8 cellular contexts compared by ENCODE assay signal in the genomic region with DNA sequence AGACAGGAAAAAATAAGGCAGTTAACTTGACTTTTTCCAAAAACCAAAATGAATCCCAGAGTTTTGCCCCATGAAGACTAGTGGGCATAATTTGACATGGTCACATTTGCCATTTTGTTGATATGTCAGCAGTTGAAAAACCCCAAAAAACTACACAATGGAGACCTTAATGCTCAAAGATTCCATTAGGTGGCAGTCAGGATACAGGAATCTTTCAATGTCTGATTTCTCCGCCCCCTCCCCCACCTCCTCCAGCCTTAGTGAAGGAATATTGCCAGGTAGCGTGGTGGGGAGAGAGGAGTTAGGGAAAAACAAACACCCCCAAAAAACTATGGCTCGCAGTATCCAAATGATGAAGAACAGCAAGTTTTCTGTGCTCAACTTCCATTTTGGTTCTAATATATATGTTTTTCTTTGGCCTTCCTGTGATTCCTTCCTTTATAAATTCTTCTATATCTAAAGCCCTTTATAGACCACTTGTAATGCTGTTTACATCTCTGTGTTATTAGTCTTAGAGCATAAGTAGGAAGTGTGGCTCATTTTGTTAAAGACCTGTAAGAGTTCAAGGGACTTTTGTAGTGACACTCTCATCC. TPM values are rescaled to one million over a fixed set of nuclear protein-coding genes. Genes with fewer than 3 reads are reported as not detected.
DNase-seq lines count a peak whose midpoint lies in the region; ATAC-seq and TF ChIP-seq lines count a peak whose summit lies in the region.

No MANE protein-coding gene starts in this region.

- ATAC-seq in GM21423 (IDR thresholded peaks at IDR 0.05; ENCODE audit: unreplicated experiment) (peak; percentile 63), GM21447 (IDR thresholded peaks at IDR 0.05; ENCODE audit: unreplicated experiment) (no peak), GM18873 (IDR thresholded peaks at IDR 0.05; ENCODE audit: low FRiP score, unreplicated experiment) (no peak)

- H3K4me1 ChIP-seq in fibroblast of lung (ENCODE audit: control insufficient read depth, extremely low read depth, insufficient read depth, low read length) (no peaks in the 10 kb centered on the region), neuronal stem cell (ENCODE audit: control insufficient read depth in 2 of 2, insufficient read depth in 1 of 2, low read depth in 1 of 2, low read length in 2 of 2) (peaks cover 0 to 2% of the 10 kb centered on the region in 2 donors)

- H3K4ac ChIP-seq in neuronal stem cell (ENCODE audit: low read length) = no peak overlapping the region

- H2BK12ac ChIP-seq in neuronal stem cell (ENCODE audit: low read length) = no peak overlapping the region

- H3K4me3 ChIP-seq in fibroblast of lung (replicated peaks in 1 of 4; ENCODE audit: control extremely low read depth in 1 of 4, insufficient read depth in 1 of 4, low read depth in 3 of 4, low read length in 4 of 4) (no peak overlapping the region), neuronal stem cell (ENCODE audit: low read length in 2 of 2) (no peak overlapping the region)

- H3K4me3 Mint-ChIP-seq in activated CD4-positive, alpha-beta T cell treated with anti-CD3 and anti-CD28 coated beads, Interleukin-2, amount 10 ng/mL, durations not matched to agents 7 days and 5 days = no peak overlapping the region

- H3K79me1 ChIP-seq in neuronal stem cell (ENCODE audit: low read depth, low read length) = no peaks in the 10 kb centered on the region

- H2AFZ ChIP-seq in fibroblast of lung (ENCODE audit: low read length) (no peak overlapping the region), neuronal stem cell (ENCODE audit: low read length) (peak overlapping the region; percentile 42)

- no peaks in the 10 kb centered on the region for H3K27me3 ChIP-seq in fibroblast of lung (ENCODE audit: control insufficient read depth, insufficient read depth, low read length)
- peaks cover 0 to 4% (median 0%) of the 10 kb centered on the region in 3 experiments for H3K27me3 ChIP-seq in neuronal stem cell (ENCODE audit: control insufficient read depth in 3 of 3, insufficient read depth in 3 of 3, low read depth in 1 of 3, low read length in 3 of 3)

- H3K27ac ChIP-seq in fibroblast of lung (ENCODE audit: insufficient read depth, low read length) = no peak overlapping the region
- H3K27ac ChIP-seq in neuronal stem cell (replicated peaks; ENCODE audit: low read length) = no peak overlapping the region

- H3K18ac ChIP-seq in neuronal stem cell (ENCODE audit: low read length) = no peak overlapping the region

- peaks cover 13% of the 10 kb centered on the region for H3K27me3 Mint-ChIP-seq in activated CD4-positive, alpha-beta T cell treated with anti-CD3 and anti-CD28 coated beads, Interleukin-2, amount 10 ng/mL, durations not matched to agents 7 days and 5 days

- POLR2A ChIA-PET in activated CD4-positive, alpha-beta T cell treated with anti-CD3 and anti-CD28 coated beads, Interleukin-2, amount 10 ng/mL, durations not matched to agents 7 days and 5 days (lab: Charles Lee) = no interaction called here

- no peak overlapping the region for H3K14ac ChIP-seq in neuronal stem cell (ENCODE audit: low read length)

- CTCF ChIA-PET in activated CD4-positive, alpha-beta T cell treated with anti-CD3 and anti-CD28 coated beads, Interleukin-2, amount 10 ng/mL, durations not matched to agents 7 days and 5 days (lab: Charles Lee) = interaction anchor here (1.2 to 1.6 kb wide), 4 partner anchors 14 to 44 kb away, joined by 4 to 5 read pairs (median 4); no protein-coding TSS in a partner anchor

- H3K23ac ChIP-seq in neuronal stem cell (ENCODE audit: low read depth, low read length, poor library complexity) = no peak overlapping the region

- H2AK5ac ChIP-seq in neuronal stem cell (ENCODE audit: low read depth, low read length) = no peak overlapping the region

- TF ChIP-seq CTCF in fibroblast of lung (conservative IDR thresholded peaks at IDR 0.05 in 1 of 2, IDR thresholded peaks at IDR 0.05 in 1 of 2; ENCODE audit: low read depth in 1 of 2, low read length in 2 of 2) = peak; percentile 59 to 72

- WGBS in neuronal stem cell (ENCODE audit: extremely low coverage in 2 of 2, insufficient read length in 2 of 2, insufficient replicate concordance in 1 of 2), 2 donors = no CpG with 5 or more reads among the region's 3 CpGs

- H2BK120ac ChIP-seq in neuronal stem cell (ENCODE audit: low read depth, low read length) = no peak overlapping the region

- no peaks in the 10 kb centered on the region for H3K36me3 ChIP-seq in fibroblast of lung (ENCODE audit: control insufficient read depth, insufficient read depth, low read length)
- no peaks in the 10 kb centered on the region for H3K36me3 ChIP-seq in neuronal stem cell (replicated peaks in 1 of 2; ENCODE audit: control insufficient read depth in 2 of 2, insufficient read depth in 2 of 2, low read length in 2 of 2)

- no peaks in the 10 kb centered on the region for H4K20me1 ChIP-seq in fibroblast of lung (ENCODE audit: control insufficient read depth, extremely low read depth, insufficient read depth, low read length)

- no peak overlapping the region for H2BK15ac ChIP-seq in neuronal stem cell (ENCODE audit: low read length)

- H2BK5ac ChIP-seq in neuronal stem cell (ENCODE audit: low read length) = no peak overlapping the region

- no peak overlapping the region for H4K91ac ChIP-seq in neuronal stem cell (ENCODE audit: low read depth, low read length, poor library complexity)

- no peaks in the 10 kb centered on the region for H3K36me3 Mint-ChIP-seq in activated CD4-positive, alpha-beta T cell treated with anti-CD3 and anti-CD28 coated beads, Interleukin-2, amount 10 ng/mL, durations not matched to agents 7 days and 5 days (ENCODE audit: low read depth)

- H3K9me3 ChIP-seq in fibroblast of lung (ENCODE audit: control insufficient read depth, insufficient read depth, low read depth, low read length) (no peaks in the 10 kb centered on the region), neuronal stem cell (replicated peaks in 1 of 2; ENCODE audit: control insufficient read depth in 2 of 2, insufficient read depth in 1 of 2, low read depth in 1 of 2, low read length in 2 of 2) (no peaks in the 10 kb centered on the region)

- H3K4me1 Mint-ChIP-seq in activated CD4-positive, alpha-beta T cell treated with anti-CD3 and anti-CD28 coated beads, Interleukin-2, amount 10 ng/mL, durations not matched to agents 7 days and 5 days = peaks cover 16% of the 10 kb centered on the region

- H3K4me2 ChIP-seq in fibroblast of lung (ENCODE audit: extremely low read depth, insufficient read depth, low read length) (no peak overlapping the region), neuronal stem cell (ENCODE audit: insufficient read depth, low read length, poor library complexity, severe bottlenecking) (no peak overlapping the region)

- no peaks in the 10 kb centered on the region for H3K9me3 Mint-ChIP-seq in activated CD4-positive, alpha-beta T cell treated with anti-CD3 and anti-CD28 coated beads, Interleukin-2, amount 10 ng/mL, durations not matched to agents 7 days and 5 days

- in situ Hi-C loops in Caki2 (cut with HindIII; ENCODE audit: low pct_unique_long_range_greater_than_20kb, low sequenced_read_pairs) = no loop called here

- peak; percentile 59 for DNase-seq in Caki2 (ENCODE audit: low read depth)
- DNase-seq in NCI-H2081 treated with DMSO at 0.1 percent for 48 hours (lab: John Stamatoyannopoulos, UW) = peak; percentile 15
- DNase-seq in activated CD4-positive, alpha-beta T cell treated with anti-CD3 and anti-CD28 coated beads, Interleukin-2, amount 10 ng/mL, durations not matched to agents 7 days and 5 days = peak; percentile 44
- DNase-seq in fibroblast of lung (ENCODE audit: low read depth in 2 of 2) = peak; percentile 45 to 74
- DNase-seq in neuronal stem cell (ENCODE audit: low spot score) = peak; percentile 59

- no peak overlapping the region for H3K9ac ChIP-seq in fibroblast of lung (ENCODE audit: insufficient read depth, low read length)
- H3K9ac ChIP-seq in neuronal stem cell (ENCODE audit: low read depth, low read length, poor library complexity) = no peak overlapping the region

- no peaks in the 10 kb centered on the region for H3K79me2 ChIP-seq in fibroblast of lung (ENCODE audit: control insufficient read depth, insufficient read depth, low read length)

- H4K8ac ChIP-seq in neuronal stem cell (ENCODE audit: low read depth, low read length) = no peak overlapping the region

- H3K27ac Mint-ChIP-seq in activated CD4-positive, alpha-beta T cell treated with anti-CD3 and anti-CD28 coated beads, Interleukin-2, amount 10 ng/mL, durations not matched to agents 7 days and 5 days = no peak overlapping the region

RNA-seq across cellular contexts. Expression of a gene that starts 6.7 kb away (rescaled TPM):
- total RNA-seq in Caki2 (2014; rRNA removed; shearing (Covaris generic); ENCODE audit: low replicate concordance) = 2.2 and 7.5 TPM in 2 replicates
- 10 to 100 TPM; 36.3 to 44.2 TPM for total RNA-seq in activated CD4-positive, alpha-beta T cell treated with anti-CD3 and anti-CD28 coated beads, Interleukin-2, amount 10 ng/mL, durations not matched to agents 7 days and 5 days
- 7.2 and 8.9 TPM in 2 replicates for total RNA-seq in fibroblast of lung
- 17.6 and 19.4 TPM in 2 replicates for polyA plus RNA-seq in fibroblast of lung
- 20.4 and 21.3 TPM in 2 replicates for polyA plus RNA-seq in fibroblast of lung (2012)
- polyA minus RNA-seq in fibroblast of lung (ENCODE audit: low replicate concordance) = 0.08 and 4.2 TPM in 2 replicates
- polyA plus RNA-seq in neuronal stem cell (2013, experiment 1 of 2) = 35.7 TPM
- polyA plus RNA-seq in neuronal stem cell (2013, experiment 2 of 2) = 37.9 TPM
